In genomic region chr16:52435573-52435972, GRCh38 we compare ENCODE assay signal across 11 cellular contexts.
DNase-seq lines count a peak whose midpoint lies in the region; TF ChIP-seq lines count a peak whose summit lies in the region.
"Had no signal": no experiment of that assay in that cellular context is flagged by ENCODE, and none has a peak within 500 bp of the region (broad histone marks: within the 10 kb centered on the region; RNA-seq: fewer than 3 reads in every experiment).

No MANE protein-coding gene starts in this region.

- TF ChIP-seq CTCF in osteocyte (IDR thresholded peaks at IDR 0.05) (no peak), GM20000 (IDR thresholded peaks at IDR 0.05; ENCODE audit: extremely low read depth, missing control alignments) (no peak)

- peak; percentile 3 for DNase-seq in NAMALWA (ENCODE audit: low spot score)
- DNase-seq in NCI-H2227 (lab: John Stamatoyannopoulos, UW; ENCODE audit: unreplicated experiment): peak; percentile 65
- peak; percentile 15 for DNase-seq in astrocyte of the hippocampus (ENCODE audit: low read depth, low spot score)
- peak; percentile 66 for DNase-seq in pons (ENCODE audit: low spot score)
- DNase-seq in islet precursor cell: no peak
- no peak for DNase-seq in osteocyte (ENCODE audit: extremely low spot score, unreplicated experiment)
- DNase-seq in T-helper 2 cell treated with Interferon-gamma antibody and Interleukin-4, amounts not matched to agents 5 μg/mL and 100 μg/mL, for 36 hours (ENCODE audit: low spot score): no peak
- no peak for DNase-seq in GM20000 (ENCODE audit: low spot score)
- DNase-seq: activated T-cell treated with anti-CD3 and anti-CD28 coated beads, Interleukin-2, amount 50 U/mL, for 48 hours; CD4-positive, alpha-beta memory T cell; erythroblast had no signal

- no peak overlapping the region for H3K27ac Mint-ChIP-seq in osteocyte (ENCODE audit: unreplicated experiment)
- no peak overlapping the region for H3K27ac Mint-ChIP-seq in T-helper 2 cell treated with Interferon-gamma antibody and Interleukin-4, amounts not matched to agents 5 μg/mL and 100 μg/mL, for 36 hours
- H3K27ac Mint-ChIP-seq: CD4-positive, alpha-beta memory T cell had no signal

- no peak overlapping the region for H3K4me3 Mint-ChIP-seq in osteocyte (ENCODE audit: unreplicated experiment)
- H3K4me3 Mint-ChIP-seq in T-helper 2 cell treated with Interferon-gamma antibody and Interleukin-4, amounts not matched to agents 5 μg/mL and 100 μg/mL, for 36 hours: no peak overlapping the region
- H3K4me3 Mint-ChIP-seq: CD4-positive, alpha-beta memory T cell had no signal

- H3K9me3 Mint-ChIP-seq in osteocyte (ENCODE audit: unreplicated experiment): no peaks in the 10 kb centered on the region
- H3K9me3 Mint-ChIP-seq in T-helper 2 cell treated with Interferon-gamma antibody and Interleukin-4, amounts not matched to agents 5 μg/mL and 100 μg/mL, for 36 hours: peaks cover 17% of the 10 kb centered on the region

- H3K27me3 Mint-ChIP-seq in osteocyte (ENCODE audit: unreplicated experiment): no peaks in the 10 kb centered on the region
- H3K27me3 Mint-ChIP-seq in T-helper 2 cell treated with Interferon-gamma antibody and Interleukin-4, amounts not matched to agents 5 μg/mL and 100 μg/mL, for 36 hours (ENCODE audit: low read depth): no peaks in the 10 kb centered on the region
- H3K27me3 Mint-ChIP-seq: CD4-positive, alpha-beta memory T cell had no signal

- no peaks in the 10 kb centered on the region for H3K36me3 Mint-ChIP-seq in osteocyte (ENCODE audit: unreplicated experiment)
- no peaks in the 10 kb centered on the region for H3K36me3 Mint-ChIP-seq in T-helper 2 cell treated with Interferon-gamma antibody and Interleukin-4, amounts not matched to agents 5 μg/mL and 100 μg/mL, for 36 hours (ENCODE audit: low read depth)
- H3K36me3 Mint-ChIP-seq: CD4-positive, alpha-beta memory T cell had no signal

- H3K4me1 Mint-ChIP-seq in osteocyte (ENCODE audit: unreplicated experiment): peaks cover 3% of the 10 kb centered on the region
- no peaks in the 10 kb centered on the region for H3K4me1 Mint-ChIP-seq in T-helper 2 cell treated with Interferon-gamma antibody and Interleukin-4, amounts not matched to agents 5 μg/mL and 100 μg/mL, for 36 hours (ENCODE audit: low read depth)
- H3K4me1 Mint-ChIP-seq: CD4-positive, alpha-beta memory T cell had no signal

Comparison
In these comparisons a context has a peak if more than half of its experiments do, and no peak if none do; other contexts are left out.
1. DNase-seq: peak in NAMALWA (single experiment), NCI-H2227 (single experiment), astrocyte of the hippocampus (single experiment) and pons (single experiment); none in islet precursor cell (single experiment), osteocyte (single experiment), T-helper 2 cell treated with Interferon-gamma antibody and Interleukin-4, amounts not matched to agents 5 μg/mL and 100 μg/mL, for 36 hours (single experiment) and GM20000 (single experiment).